ENCODE assay signal across 9 cellular contexts in genomic region chr1:204102719-204103118, GRCh38. TPM values are rescaled to one million over a fixed set of nuclear protein-coding genes. Genes with fewer than 3 reads are reported as not detected.
A peak's percentile ranks its signal among the peaks of the same experiment; 100 is the strongest.
DNase-seq lines count a peak whose midpoint lies in the region; ATAC-seq and TF ChIP-seq lines count a peak whose summit lies in the region.
"Had no signal": no experiment of that assay in that cellular context is flagged by ENCODE, and none has a peak within 500 bp of the region (broad histone marks: within the 10 kb centered on the region; RNA-seq: fewer than 3 reads in every experiment).

No MANE protein-coding gene starts in this region.

- no peak overlapping the region for H3K4me3 ChIP-seq in mammary epithelial cell (replicated peaks in 1 of 3; ENCODE audit: insufficient read depth in 1 of 3, low read depth in 2 of 3, low read length in 3 of 3)
- no peak overlapping the region for H3K4me3 ChIP-seq in trophoblast cell (ENCODE audit: low read depth, low read length)

- CTCF ChIA-PET in mammary epithelial cell (lab: Charles Lee; ENCODE audit: low non-redundant PET): no interaction called here

- dilution Hi-C loops in mammary epithelial cell (cut with HindIII; ENCODE audit: low sequenced_read_pairs): loop anchor here (5.0 kb wide), 2 partner anchors 60 to 100 kb away; no protein-coding TSS in a partner anchor

- H4K91ac ChIP-seq in trophoblast cell (ENCODE audit: low read depth, low read length): no peak overlapping the region

- peaks cover 35% of the 10 kb centered on the region for H3K4me1 ChIP-seq in mammary epithelial cell (ENCODE audit: insufficient read depth, low read length)
- peaks cover 23 to 36% of the 10 kb centered on the region in 2 experiments for H3K4me1 ChIP-seq in trophoblast cell (ENCODE audit: control insufficient read depth in 1 of 2, insufficient read depth in 2 of 2, low read length in 2 of 2)

- H3K14ac ChIP-seq in trophoblast cell (ENCODE audit: low read length): no peak overlapping the region

- in situ Hi-C loops in mammary epithelial cell (cut with MboI; ENCODE audit: low sequenced_read_pairs in 2 of 2): no loop called here
- in situ Hi-C loops in GM13977 (cut with MboI; ENCODE audit: low pct_unique_long_range_greater_than_20kb, low sequenced_read_pairs, unreplicated experiment): no loop called here

- H2BK5ac ChIP-seq in trophoblast cell (ENCODE audit: low read depth, low read length, poor library complexity): no peak overlapping the region

- no peak overlapping the region for H3K23ac ChIP-seq in trophoblast cell (ENCODE audit: low read length)

- peaks cover 16% of the 10 kb centered on the region for H3K79me1 ChIP-seq in trophoblast cell (ENCODE audit: low read length)

- H2AK5ac ChIP-seq in trophoblast cell (ENCODE audit: low read length): no peak overlapping the region

- no peaks in the 10 kb centered on the region for H4K20me1 ChIP-seq in mammary epithelial cell (ENCODE audit: insufficient read depth, low read length)

- H3K18ac ChIP-seq in trophoblast cell (ENCODE audit: low read length): no peak overlapping the region

- H3K27me3 ChIP-seq in mammary epithelial cell (ENCODE audit: insufficient read depth, low read length): no peaks in the 10 kb centered on the region
- no peaks in the 10 kb centered on the region for H3K27me3 ChIP-seq in trophoblast cell (ENCODE audit: insufficient read depth, low read length)

- DNase-seq in Daoy (ENCODE audit: low read depth): peak; percentile 65
- DNase-seq in OCI-M1 (lab: John Stamatoyannopoulos, UW): peak; percentile 62
- DNase-seq in mammary epithelial cell: peak; percentile 63
- peak; percentile 22 to 48 for DNase-seq in trophoblast cell
- no peak for DNase-seq in GM13977 (ENCODE audit: low spot score)
- no peak for DNase-seq in amygdala (lab: John Stamatoyannopoulos, UW)
- DNase-seq: Karpas-422 had no signal

- no peaks in the 10 kb centered on the region for H3K9me3 ChIP-seq in mammary epithelial cell (replicated peaks; ENCODE audit: insufficient read depth, low read length)
- no peaks in the 10 kb centered on the region for H3K9me3 ChIP-seq in trophoblast cell (ENCODE audit: insufficient read depth, low read depth, low read length)

- H3K27ac ChIP-seq in mammary epithelial cell (ENCODE audit: insufficient read depth, low read depth, low read length): peak overlapping the region; percentile 20
- H3K27ac ChIP-seq in trophoblast cell (ENCODE audit: low read depth, low read length): no peak overlapping the region

- no peak overlapping the region for H2BK12ac ChIP-seq in trophoblast cell (ENCODE audit: low read length)

- no peak overlapping the region for H4K12ac ChIP-seq in trophoblast cell (ENCODE audit: low read depth, low read length)

- intact Hi-C loops in mammary epithelial cell (cut with micrococcal nuclease): loop anchor here (2.0 kb wide), 2 partner anchors 14 to 22 kb away; no protein-coding TSS in a partner anchor

- H3K4me2 ChIP-seq in mammary epithelial cell (ENCODE audit: insufficient read depth, low read depth, low read length): peak overlapping the region; percentile 72
- no peak overlapping the region for H3K4me2 ChIP-seq in trophoblast cell (ENCODE audit: low read length)

- H2BK120ac ChIP-seq in trophoblast cell (ENCODE audit: insufficient read depth, low read length, poor library complexity): no peak overlapping the region

- peak overlapping the region; percentile 3 for H2AFZ ChIP-seq in mammary epithelial cell (ENCODE audit: low read depth, low read length)
- no peak overlapping the region for H2AFZ ChIP-seq in trophoblast cell (ENCODE audit: insufficient read depth, low read length, poor library complexity)

- H3K4ac ChIP-seq in trophoblast cell (ENCODE audit: low read depth, low read length): no peak overlapping the region

- BruUV-seq in mammary epithelial cell (replicated peaks; lab: Mats Ljungman, UMichigan): no TSS peak

- H3K36me3 ChIP-seq in mammary epithelial cell (ENCODE audit: insufficient read depth, low read length): no peaks in the 10 kb centered on the region
- peaks cover 0 to 2% of the 10 kb centered on the region in 2 experiments for H3K36me3 ChIP-seq in trophoblast cell (ENCODE audit: control insufficient read depth in 1 of 2, insufficient read depth in 2 of 2, low read length in 2 of 2)

- H3K79me2 ChIP-seq in mammary epithelial cell (ENCODE audit: insufficient read depth, low read length) (peaks cover 59% of the 10 kb centered on the region), trophoblast cell (ENCODE audit: control insufficient read depth, insufficient read depth, low read length, poor library complexity) (peaks cover 27% of the 10 kb centered on the region)

- ATAC-seq in GM21723 (IDR thresholded peaks at IDR 0.05; ENCODE audit: unreplicated experiment): no peak
- no peak for ATAC-seq in GM21526 (IDR thresholded peaks at IDR 0.05; ENCODE audit: low FRiP score, unreplicated experiment)

- no peak overlapping the region for H4K8ac ChIP-seq in trophoblast cell (ENCODE audit: low read depth, low read length)

- 0% methylated on average over 1 of the region's 1 CpG for WGBS in mammary epithelial cell (ENCODE audit: low coverage, missing lambda C conversion rate)
- no CpG with 5 or more reads among the region's 1 CpG for WGBS in trophoblast cell (ENCODE audit: extremely low coverage, insufficient coverage, insufficient read length)

- no peak overlapping the region for H3K9ac ChIP-seq in mammary epithelial cell (ENCODE audit: insufficient read depth, low read length)
- H3K9ac ChIP-seq in trophoblast cell (ENCODE audit: low read length): no peak overlapping the region

- TF ChIP-seq CTCF in mammary epithelial cell (conservative IDR thresholded peaks at IDR 0.05 in 1 of 2, IDR thresholded peaks at IDR 0.05 in 1 of 2; ENCODE audit: extremely low read depth in 1 of 2, insufficient read depth in 1 of 2, low read depth in 1 of 2, low read length in 2 of 2) (no peak), GM13977 (IDR thresholded peaks at IDR 0.05; ENCODE audit: extremely low read depth, insufficient read depth, missing control alignments) (no peak)

RNA-seq across cellular contexts. Expression of gene SOX13, which starts 29.8 kb away (rescaled TPM):
- 4.2 and 6.1 TPM in 2 replicates for total RNA-seq in Daoy (2014; rRNA removed; shearing (Covaris generic))
- 10 to 100 TPM in 1 of 2 donors, 1 to 10 TPM in 1; 7.8 to 22.0 TPM for total RNA-seq in mammary epithelial cell
- polyA plus RNA-seq in mammary epithelial cell: 13.2 TPM
- polyA minus RNA-seq in mammary epithelial cell: 18.0 TPM
- polyA plus RNA-seq in trophoblast cell (2013): 79.8 and 85.3 TPM in 2 replicates

RNA-seq across cellular contexts. Expression of gene ETNK2, which starts 49.1 kb away (rescaled TPM):
- 9.2 and 10.5 TPM in 2 replicates for total RNA-seq in Daoy (2014; rRNA removed; shearing (Covaris generic))
- total RNA-seq in mammary epithelial cell: 10 to 100 TPM in 1 of 2 donors, 1 to 10 TPM in 1; 6.2 to 17.2 TPM
- polyA plus RNA-seq in mammary epithelial cell: 6.8 TPM
- polyA minus RNA-seq in mammary epithelial cell: 19.3 TPM
- 7.7 and 8.1 TPM in 2 replicates for polyA plus RNA-seq in trophoblast cell (2013)

Comparison
In these comparisons a context has a peak if more than half of its experiments do, and no peak if none do; other contexts are left out.
1. DNase-seq: peak in Daoy (single experiment), OCI-M1 (single experiment), mammary epithelial cell (single experiment) and trophoblast cell (2 of 2); none in GM13977 (single experiment) and amygdala (0 of 56).